In the genomic region with DNA sequence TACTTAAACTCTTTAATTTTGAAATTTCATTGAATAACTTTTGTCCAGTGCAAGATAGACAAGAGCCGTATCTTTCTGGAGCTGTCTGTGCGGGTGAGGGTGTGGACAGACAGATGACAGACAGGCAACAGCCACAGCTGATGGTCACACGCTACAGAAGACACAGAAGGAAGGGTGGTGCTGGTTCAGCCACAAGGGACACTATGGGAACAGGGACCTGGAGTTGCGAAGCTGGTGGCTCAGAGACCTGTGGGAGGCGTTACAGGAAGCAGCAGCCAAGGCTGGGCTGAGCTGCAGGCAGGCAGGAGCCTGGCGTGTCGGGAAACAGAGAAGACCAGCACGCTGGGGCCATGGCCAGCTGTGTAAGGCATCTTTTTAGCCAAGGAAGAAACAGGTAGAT, we compare ENCODE assay signal across 16 cellular contexts.
A peak's percentile ranks its signal among the peaks of the same experiment; 100 is the strongest.
DNase-seq lines count a peak whose midpoint lies in the region; ATAC-seq and TF ChIP-seq lines count a peak whose summit lies in the region.
"Had no signal": no experiment of that assay in that cellular context is flagged by ENCODE, and none has a peak within 500 bp of the region (broad histone marks: within the 10 kb centered on the region; RNA-seq: fewer than 3 reads in every experiment).

No MANE protein-coding gene starts in this region.

- H3K27me3 ChIP-seq in PC-3 (ENCODE audit: low read length) (no peaks in the 10 kb centered on the region), left ventricle myocardium inferior (ENCODE audit: low read depth) (peaks cover 11% of the 10 kb centered on the region)
- H3K27me3 ChIP-seq: ascending aorta had no signal

- no peaks in the 10 kb centered on the region for H3K4me1 Mint-ChIP-seq in T-helper 2 cell treated with Interferon-gamma antibody and Interleukin-4, amounts not matched to agents 5 μg/mL and 100 μg/mL, for 36 hours (ENCODE audit: low read depth)
- H3K4me1 Mint-ChIP-seq in type B pancreatic cell (ENCODE audit: unreplicated experiment) (peaks cover 13% of the 10 kb centered on the region), mesothelial cell of epicardium (no peaks in the 10 kb centered on the region)
- H3K4me1 Mint-ChIP-seq: stimulated activated naive CD8-positive, alpha-beta T cell treated with anti-CD3 and anti-CD28 coated beads, Interleukin-15, amount 100 ng/mL, for 72 hours had no signal

- no peaks in the 10 kb centered on the region for H3K9me3 Mint-ChIP-seq in T-helper 2 cell treated with Interferon-gamma antibody and Interleukin-4, amounts not matched to agents 5 μg/mL and 100 μg/mL, for 36 hours
- H3K9me3 Mint-ChIP-seq in type B pancreatic cell (no peaks in the 10 kb centered on the region), mesothelial cell of epicardium (peaks cover 10% of the 10 kb centered on the region)
- H3K9me3 Mint-ChIP-seq: stimulated activated naive CD8-positive, alpha-beta T cell treated with anti-CD3 and anti-CD28 coated beads, Interleukin-15, amount 100 ng/mL, for 72 hours had no signal

- H4K20me1 ChIP-seq in PC-3 (ENCODE audit: low read length): no peaks in the 10 kb centered on the region

- peak; percentile 3 for DNase-seq in T-helper 2 cell treated with Interferon-gamma antibody and Interleukin-4, amounts not matched to agents 5 μg/mL and 100 μg/mL, for 36 hours (ENCODE audit: low spot score)
- DNase-seq in T-helper 2 cell (no peak), PC-3 (no peak), left ventricle myocardium inferior (no peak), type B pancreatic cell (ENCODE audit: extremely low spot score, unreplicated experiment) (peak; percentile 58), mesothelial cell of epicardium (ENCODE audit: low spot score in 2 of 2, unreplicated experiment in 2 of 2) (no peak), midbrain (lab: John Stamatoyannopoulos, UW) (no peak)
- DNase-seq: ACHN; activated CD4-positive, alpha-beta T cell treated with anti-CD3 and anti-CD28 coated beads for 48 hours; activated effector memory CD4-positive, alpha-beta T cell treated with Interleukin-2 at 50 U/mL for 16 hours; Calu3; occipital lobe; stimulated activated naive CD8-positive, alpha-beta T cell treated with anti-CD3 and anti-CD28 coated beads, Interleukin-15, amount 100 ng/mL, for 72 hours had no signal

- CTCF ChIA-PET in PC-3 (lab: Charles Lee): no interaction called here

- POLR2A ChIA-PET in PC-3 (lab: Charles Lee; ENCODE audit: unreplicated experiment): no interaction called here

- H3K4me2 ChIP-seq in PC-3 (ENCODE audit: low read length): no peak overlapping the region

- H3K9me3 ChIP-seq in PC-3 (ENCODE audit: low read length): no peaks in the 10 kb centered on the region
- no peaks in the 10 kb centered on the region for H3K9me3 ChIP-seq in left ventricle myocardium inferior (replicated peaks)
- H3K9me3 ChIP-seq: ascending aorta had no signal

- BruUV-seq in PC-3 (replicated peaks; lab: Mats Ljungman, UMichigan): no TSS peak

- intact Hi-C loops in PC-3 (cut with micrococcal nuclease) (no loop called here), left ventricle myocardium inferior (cut with micrococcal nuclease) (no loop called here)

- no peaks in the 10 kb centered on the region for H3F3A ChIP-seq in PC-3 (ENCODE audit: low read length, unreplicated experiment)

- H2AFZ ChIP-seq in PC-3 (ENCODE audit: low read length): no peak overlapping the region

- no peaks in the 10 kb centered on the region for H3K9me2 ChIP-seq in PC-3 (replicated peaks; ENCODE audit: low read length)

- no peak for TF ChIP-seq CTCF in PC-3 (conservative IDR thresholded peaks at IDR 0.05; ENCODE audit: low read depth, low read length)
- TF ChIP-seq CTCF in left ventricle myocardium inferior (IDR thresholded peaks at IDR 0.05; ENCODE audit: borderline replicate concordance): peak; percentile 30
- TF ChIP-seq CTCF in type B pancreatic cell (conservative IDR thresholded peaks at IDR 0.05): no peak
- no peak for TF ChIP-seq CTCF in mesothelial cell of epicardium (IDR thresholded peaks at IDR 0.05; ENCODE audit: unreplicated experiment)

- no peak overlapping the region for H3K27ac Mint-ChIP-seq in T-helper 2 cell treated with Interferon-gamma antibody and Interleukin-4, amounts not matched to agents 5 μg/mL and 100 μg/mL, for 36 hours
- peak overlapping the region; percentile 53 for H3K27ac Mint-ChIP-seq in type B pancreatic cell
- H3K27ac Mint-ChIP-seq in mesothelial cell of epicardium: no peak overlapping the region
- H3K27ac Mint-ChIP-seq: memory B cell had no signal

- H3K27me3 Mint-ChIP-seq in T-helper 2 cell treated with Interferon-gamma antibody and Interleukin-4, amounts not matched to agents 5 μg/mL and 100 μg/mL, for 36 hours (ENCODE audit: low read depth): peaks cover 15% of the 10 kb centered on the region
- H3K27me3 Mint-ChIP-seq in type B pancreatic cell (no peaks in the 10 kb centered on the region), mesothelial cell of epicardium (ENCODE audit: low read depth) (peaks cover 6% of the 10 kb centered on the region)
- H3K27me3 Mint-ChIP-seq: stimulated activated naive CD8-positive, alpha-beta T cell treated with anti-CD3 and anti-CD28 coated beads, Interleukin-15, amount 100 ng/mL, for 72 hours had no signal

- H3K4me3 Mint-ChIP-seq in T-helper 2 cell treated with Interferon-gamma antibody and Interleukin-4, amounts not matched to agents 5 μg/mL and 100 μg/mL, for 36 hours: no peak overlapping the region
- no peak overlapping the region for H3K4me3 Mint-ChIP-seq in type B pancreatic cell
- no peak overlapping the region for H3K4me3 Mint-ChIP-seq in mesothelial cell of epicardium
- H3K4me3 Mint-ChIP-seq: memory B cell; stimulated activated naive CD8-positive, alpha-beta T cell treated with anti-CD3 and anti-CD28 coated beads, Interleukin-15, amount 100 ng/mL, for 72 hours had no signal

- no peak overlapping the region for H3K27ac ChIP-seq in PC-3 (ENCODE audit: low read length)
- peak overlapping the region; percentile 51 for H3K27ac ChIP-seq in left ventricle myocardium inferior (replicated peaks)
- H3K27ac ChIP-seq: ascending aorta had no signal

- peak; percentile 37 for ATAC-seq in PC-3
- no peak for ATAC-seq in HG03342 (IDR thresholded peaks at IDR 0.05; ENCODE audit: unreplicated experiment)

- H3K9ac ChIP-seq in PC-3 (ENCODE audit: low read length): no peak overlapping the region

- H3K36me3 ChIP-seq in PC-3 (ENCODE audit: low read depth, low read length) (no peaks in the 10 kb centered on the region), left ventricle myocardium inferior (peaks cover 8% of the 10 kb centered on the region)
- H3K36me3 ChIP-seq: ascending aorta had no signal

- H3K79me2 ChIP-seq in PC-3 (ENCODE audit: low read length): no peaks in the 10 kb centered on the region

- H3K4me3 ChIP-seq in PC-3 (ENCODE audit: low read length) (no peak overlapping the region), left ventricle myocardium inferior (no peak overlapping the region)
- H3K4me3 ChIP-seq: ascending aorta had no signal

- H3K4me1 ChIP-seq in PC-3 (ENCODE audit: insufficient read depth, low read length) (no peaks in the 10 kb centered on the region), left ventricle myocardium inferior (peaks cover 13% of the 10 kb centered on the region)
- H3K4me1 ChIP-seq: ascending aorta had no signal

- H3K36me3 Mint-ChIP-seq in T-helper 2 cell treated with Interferon-gamma antibody and Interleukin-4, amounts not matched to agents 5 μg/mL and 100 μg/mL, for 36 hours (ENCODE audit: low read depth): no peaks in the 10 kb centered on the region
- H3K36me3 Mint-ChIP-seq in type B pancreatic cell: peaks cover 7% of the 10 kb centered on the region
- peaks cover 6% of the 10 kb centered on the region for H3K36me3 Mint-ChIP-seq in mesothelial cell of epicardium
- H3K36me3 Mint-ChIP-seq: memory B cell had no signal

Comparison
In these comparisons a context has a peak if more than half of its experiments do, and no peak if none do; other contexts are left out.
1. DNase-seq: peak in T-helper 2 cell treated with Interferon-gamma antibody and Interleukin-4, amounts not matched to agents 5 μg/mL and 100 μg/mL, for 36 hours (single experiment) and type B pancreatic cell (single experiment); none in T-helper 2 cell (0 of 5), PC-3 (single experiment), left ventricle myocardium inferior (single experiment), mesothelial cell of epicardium (0 of 2) and midbrain (single experiment).